Comparison of ENCODE assay signal across 10 cellular contexts in the genomic region with DNA sequence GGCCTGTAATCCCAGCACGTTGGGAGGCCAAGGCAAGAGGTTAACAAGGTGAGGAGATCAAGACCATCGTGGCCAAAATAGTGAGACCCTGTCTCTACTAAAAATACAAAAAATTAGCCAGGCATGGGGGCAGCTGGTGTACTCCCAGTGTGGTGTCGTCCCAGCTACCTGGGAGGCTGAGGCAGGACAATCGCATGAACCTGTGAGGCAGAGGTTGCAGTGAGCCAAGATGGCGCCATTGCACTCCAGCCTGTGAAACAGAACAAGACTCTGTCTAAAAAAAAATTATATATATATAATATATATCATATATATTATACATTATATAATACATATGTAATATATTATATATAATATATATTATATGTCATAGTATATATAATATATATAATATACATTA.
DNase-seq lines count a peak whose midpoint lies in the region; ATAC-seq, FAIRE-seq and TF ChIP-seq lines count a peak whose summit lies in the region.
"Had no signal": no experiment of that assay in that cellular context is flagged by ENCODE, and none has a peak within 500 bp of the region (broad histone marks: within the 10 kb centered on the region; RNA-seq: fewer than 3 reads in every experiment).

No MANE protein-coding gene starts in this region.

- H3K36me3 Mint-ChIP-seq in activated CD4-positive, alpha-beta memory T cell treated with anti-CD3 and anti-CD28 coated beads, Interleukin-2, amount 10 ng/mL, durations not matched to agents 7 days and 5 days (ENCODE audit: low read depth) = no peaks in the 10 kb centered on the region

- DNase-seq in Ammon's horn (ENCODE audit: low spot score) (peak; percentile 2), HCEC 1CT (peak; percentile 17), left kidney (ENCODE audit: low read depth, low spot score) (peak; percentile 4), foreskin melanocyte (no peak), D721Med (ENCODE audit: insufficient read length, low spot score) (no peak)
- peak; percentile 13 for DNase-seq in activated CD4-positive, alpha-beta memory T cell treated with anti-CD3 and anti-CD28 coated beads, Interleukin-2, amount 10 ng/mL, durations not matched to agents 7 days and 5 days
- DNase-seq: stimulated activated CD4-positive, alpha-beta T cell treated with anti-CD3 and anti-CD28 coated beads, Interleukin-2, amount 100 ng/mL, for 48 hours; T-helper 9 cell had no signal

- no peak overlapping the region for H3K27ac Mint-ChIP-seq in activated CD4-positive, alpha-beta memory T cell treated with anti-CD3 and anti-CD28 coated beads, Interleukin-2, amount 10 ng/mL, durations not matched to agents 7 days and 5 days

- CTCF ChIA-PET in activated CD4-positive, alpha-beta memory T cell treated with anti-CD3 and anti-CD28 coated beads, Interleukin-2, amount 10 ng/mL, durations not matched to agents 7 days and 5 days (lab: Charles Lee) = no interaction called here

- POLR2A ChIA-PET in activated CD4-positive, alpha-beta memory T cell treated with anti-CD3 and anti-CD28 coated beads, Interleukin-2, amount 10 ng/mL, durations not matched to agents 7 days and 5 days (lab: Charles Lee) = no interaction called here

- peaks cover 13% of the 10 kb centered on the region for H3K9me3 Mint-ChIP-seq in activated CD4-positive, alpha-beta memory T cell treated with anti-CD3 and anti-CD28 coated beads, Interleukin-2, amount 10 ng/mL, durations not matched to agents 7 days and 5 days

- ATAC-seq in HG02870 (IDR thresholded peaks at IDR 0.05; ENCODE audit: unreplicated experiment) (no peak), HG03378 (IDR thresholded peaks at IDR 0.05; ENCODE audit: unreplicated experiment) (no peak)

- H3K27me3 Mint-ChIP-seq in activated CD4-positive, alpha-beta memory T cell treated with anti-CD3 and anti-CD28 coated beads, Interleukin-2, amount 10 ng/mL, durations not matched to agents 7 days and 5 days = no peaks in the 10 kb centered on the region

- no peak for TF ChIP-seq CTCF in D721Med (IDR thresholded peaks at IDR 0.05; ENCODE audit: insufficient read depth, missing control alignments)

- no peaks in the 10 kb centered on the region for H3K4me1 Mint-ChIP-seq in activated CD4-positive, alpha-beta memory T cell treated with anti-CD3 and anti-CD28 coated beads, Interleukin-2, amount 10 ng/mL, durations not matched to agents 7 days and 5 days

- H3K4me3 Mint-ChIP-seq in activated CD4-positive, alpha-beta memory T cell treated with anti-CD3 and anti-CD28 coated beads, Interleukin-2, amount 10 ng/mL, durations not matched to agents 7 days and 5 days = no peak overlapping the region

- no peak for FAIRE-seq in D721Med (lab: Jason Lieb, UNC)

Comparison
In these comparisons a context has a peak if more than half of its experiments do, and no peak if none do; other contexts are left out.
1. DNase-seq: peak in Ammon's horn (single experiment), HCEC 1CT (single experiment), activated CD4-positive, alpha-beta memory T cell treated with anti-CD3 and anti-CD28 coated beads, Interleukin-2, amount 10 ng/mL, durations not matched to agents 7 days and 5 days (single experiment) and left kidney (single experiment); none in foreskin melanocyte (single experiment) and D721Med (single experiment).